Comparison of ENCODE assay signal across 9 cellular contexts in the genomic region with DNA sequence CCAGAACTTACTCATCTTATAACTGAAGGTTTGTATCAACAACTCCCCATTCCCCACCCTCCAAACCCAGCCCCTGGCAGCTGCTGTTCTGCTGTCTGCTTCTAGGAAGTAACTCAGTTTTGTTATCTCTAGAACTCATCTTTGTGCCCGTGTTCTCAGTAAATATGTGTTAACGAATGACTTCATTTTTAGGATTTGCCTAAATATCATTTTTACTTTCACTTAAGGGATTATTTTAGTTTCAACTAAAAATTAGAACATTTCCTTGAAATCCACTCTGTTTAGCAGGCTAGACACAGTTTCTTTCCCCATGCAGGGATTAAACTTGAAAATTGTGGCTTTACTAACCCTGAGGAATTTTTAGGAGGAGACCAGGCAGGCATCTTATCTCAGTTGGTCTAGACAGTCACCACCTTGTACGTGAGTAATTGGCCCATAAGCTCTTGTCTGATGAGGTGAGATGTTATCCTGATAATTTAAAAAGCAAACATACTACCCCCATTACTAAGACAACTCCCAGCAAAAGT.
DNase-seq lines count a peak whose midpoint lies in the region; ATAC-seq and TF ChIP-seq lines count a peak whose summit lies in the region.
"Had no signal": no experiment of that assay in that cellular context is flagged by ENCODE, and none has a peak within 500 bp of the region (broad histone marks: within the 10 kb centered on the region; RNA-seq: fewer than 3 reads in every experiment).

No MANE protein-coding gene starts in this region.

- DNase-seq in T-helper 22 cell (ENCODE audit: low read depth) (peak; percentile 58), iris pigment epithelial cell (ENCODE audit: low read depth) (peak; percentile 63), GM13977 (ENCODE audit: low spot score) (no peak), DMS153 (lab: John Stamatoyannopoulos, UW) (no peak), NCI-H748 treated with DMSO at 0.1 percent for 48 hours (lab: John Stamatoyannopoulos, UW) (no peak), NCI-H1105 treated with DMSO at 0.1 percent for 48 hours (lab: John Stamatoyannopoulos, UW) (no peak)
- DNase-seq: left cardiac atrium had no signal

- ATAC-seq in GM18867 (IDR thresholded peaks at IDR 0.05; ENCODE audit: unreplicated experiment) (peak; percentile 41), HG03066 (IDR thresholded peaks at IDR 0.05; ENCODE audit: low read depth, unreplicated experiment) (peak; percentile 34)

- TF ChIP-seq CTCF in GM13977 (IDR thresholded peaks at IDR 0.05; ENCODE audit: extremely low read depth, insufficient read depth, missing control alignments), result no peak

- in situ Hi-C loops in GM13977 (cut with MboI; ENCODE audit: low pct_unique_long_range_greater_than_20kb, low sequenced_read_pairs, unreplicated experiment), result no loop called here

Comparison
In these comparisons a context has a peak if more than half of its experiments do, and no peak if none do; other contexts are left out.
1. DNase-seq: peak in T-helper 22 cell (single experiment) and iris pigment epithelial cell (single experiment); none in GM13977 (single experiment), DMS153 (single experiment), NCI-H748 treated with DMSO at 0.1 percent for 48 hours (single experiment) and NCI-H1105 treated with DMSO at 0.1 percent for 48 hours (single experiment).